24 cellular contexts compared by ENCODE assay signal in genomic region chr1:32926562-32926961, GRCh38. TPM values are rescaled to one million over a fixed set of nuclear protein-coding genes. Genes with fewer than 3 reads are reported as not detected.
DNase-seq lines count a peak whose midpoint lies in the region; ATAC-seq, FAIRE-seq and TF ChIP-seq lines count a peak whose summit lies in the region.
"Had no signal": no experiment of that assay in that cellular context is flagged by ENCODE, and none has a peak within 500 bp of the region (broad histone marks: within the 10 kb centered on the region; RNA-seq: fewer than 3 reads in every experiment).

No MANE protein-coding gene starts in this region.

- peak; percentile 32 for FAIRE-seq in H1 (lab: Jason Lieb, UNC)

- 43% methylated on average over 6 of the region's 6 CpGs; no CpG with 5 or more reads in 1 of the 2 experiments for WGBS in H1 (ENCODE audit: extremely low coverage in 1 of 2, insufficient coverage in 1 of 2, insufficient read length in 1 of 2, insufficient replicate concordance in 2 of 2, low coverage in 1 of 2, low lambda C conversion rate in 2 of 2, missing lambda C conversion rate in 1 of 2), 2 experiments
- WGBS in mesendoderm (ENCODE audit: extremely low coverage, insufficient coverage, low lambda C conversion rate), result no CpG with 5 or more reads among the region's 6 CpGs

- H3K18ac ChIP-seq in H1 (ENCODE audit: extremely low read depth, low read length) (no peak overlapping the region), mesendoderm (ENCODE audit: low read length) (no peak overlapping the region)

- TF ChIP-seq EP300 in H1 (IDR thresholded peaks at IDR 0.05; ENCODE audit: borderline replicate concordance in 1 of 2, low read depth in 2 of 2, low read length in 2 of 2), result no peak

- TF ChIP-seq RAD21 in H1 (IDR thresholded peaks at IDR 0.05 in 1 of 2, conservative IDR thresholded peaks at IDR 0.05 in 1 of 2; ENCODE audit: low read depth in 2 of 2, low read length in 2 of 2), result no peak

- H3K79me2 ChIP-seq in H1 (ENCODE audit: control insufficient read depth in 1 of 2, insufficient read depth in 2 of 2, low read length in 2 of 2) (no peaks in the 10 kb centered on the region), mesendoderm (ENCODE audit: control insufficient read depth, insufficient read depth, low read length) (no peaks in the 10 kb centered on the region)

- H4K8ac ChIP-seq in H1 (ENCODE audit: extremely low read depth, insufficient read depth, low read length) (no peak overlapping the region), mesendoderm (ENCODE audit: low read depth, low read length) (no peak overlapping the region)

- H3K27ac ChIP-seq in H1 (ENCODE audit: low read depth, low read length) (no peak overlapping the region), mesendoderm (ENCODE audit: low read depth, low read length) (no peak overlapping the region)
- H3K27ac ChIP-seq: 22Rv1 had no signal

- H3K27me3 Mint-ChIP-seq in activated T-cell treated with anti-CD3 and anti-CD28 coated beads, Interleukin-2, amount 50 U/mL, for 72 hours (ENCODE audit: low read depth), result peaks cover 54% of the 10 kb centered on the region
- H3K27me3 Mint-ChIP-seq in activated T-cell treated with anti-CD3 and anti-CD28 coated beads, Interleukin-2, amount 50 U/mL, for 4 hours (ENCODE audit: low read depth), result peaks cover 54% of the 10 kb centered on the region

- no peak overlapping the region for H2BK12ac ChIP-seq in H1 (ENCODE audit: low read depth, low read length)

- no peak overlapping the region for H2BK20ac ChIP-seq in H1 (ENCODE audit: low read length)

- peaks cover 12 to 52% (median 49%) of the 10 kb centered on the region in 4 experiments for H3K27me3 ChIP-seq in H1 (replicated peaks in 1 of 4; ENCODE audit: control insufficient read depth in 3 of 4, extremely low read depth in 1 of 4, insufficient read depth in 3 of 4, low read length in 3 of 4)
- H3K27me3 ChIP-seq in mesendoderm (ENCODE audit: insufficient read depth, low read length, poor library complexity), result peaks cover 10% of the 10 kb centered on the region
- H3K27me3 ChIP-seq: MG63, SJCRH30 had no signal

- H2BK120ac ChIP-seq in H1 (replicated peaks; ENCODE audit: low read depth, low read length) (no peak overlapping the region), mesendoderm (ENCODE audit: low read depth, low read length) (no peak overlapping the region)

- H2AFZ ChIP-seq in H1 (ENCODE audit: low read length), result no peak overlapping the region

- H3K36me3 Mint-ChIP-seq in activated T-cell treated with anti-CD3 and anti-CD28 coated beads, Interleukin-2, amount 50 U/mL, for 72 hours (ENCODE audit: insufficient read depth in 2 of 2), result peaks cover 3 to 4% of the 10 kb centered on the region in 2 donors
- H3K36me3 Mint-ChIP-seq in activated T-cell treated with anti-CD3 and anti-CD28 coated beads, Interleukin-2, amount 50 U/mL, for 4 hours (ENCODE audit: insufficient read depth), result no peaks in the 10 kb centered on the region

- H3K23ac ChIP-seq in H1 (ENCODE audit: insufficient read length), result no peak overlapping the region
- no peak overlapping the region for H3K23ac ChIP-seq in mesendoderm (ENCODE audit: low read length)

- H3K4ac ChIP-seq in H1 (replicated peaks; ENCODE audit: insufficient read length, low read depth, low read length) (no peak overlapping the region), mesendoderm (ENCODE audit: low read depth, low read length) (no peak overlapping the region)

- peaks cover 19% of the 10 kb centered on the region for H3K4me1 Mint-ChIP-seq in activated T-cell treated with anti-CD3 and anti-CD28 coated beads, Interleukin-2, amount 50 U/mL, for 72 hours (ENCODE audit: low read depth)
- peaks cover 23% of the 10 kb centered on the region for H3K4me1 Mint-ChIP-seq in activated T-cell treated with anti-CD3 and anti-CD28 coated beads, Interleukin-2, amount 50 U/mL, for 4 hours (ENCODE audit: low read depth)

- H4K91ac ChIP-seq in H1 (replicated peaks; ENCODE audit: insufficient read length, low read length), result no peak overlapping the region

- H3K14ac ChIP-seq in H1 (ENCODE audit: insufficient read length), result no peak overlapping the region

- peak overlapping the region in 2 of 4 experiments; percentile 51 to 56; a peak in 5 of 8 replicates for H3K4me3 ChIP-seq in H1 (ENCODE audit: extremely low read depth in 1 of 4, insufficient read depth in 2 of 4, low read depth in 3 of 4, low read length in 4 of 4)
- H3K4me3 ChIP-seq in mesendoderm (ENCODE audit: low read length), result no peak overlapping the region
- H3K4me3 ChIP-seq: MG63 had no signal

- POLR2A ChIA-PET in H1 (lab: Charles Lee; ENCODE audit: partially characterized antibody), result interaction anchor here (0.7 to 0.9 kb wide), 3 partner anchors 9 to 32 kb away, joined by 3 read pairs; no protein-coding TSS in a partner anchor

- DNase-seq in activated T-cell treated with anti-CD3 and anti-CD28 coated beads, Interleukin-2, amount 50 U/mL, for 72 hours, result no peak
- no peak for DNase-seq in activated T-cell treated with anti-CD3 and anti-CD28 coated beads, Interleukin-2, amount 50 U/mL, for 4 hours
- DNase-seq in H1 (ENCODE audit: low read depth in 1 of 2, low spot score in 2 of 2) (no peak), mesendoderm (peak; percentile 71), dedifferentiated amniotic fluid mesenchymal stem cell (ENCODE audit: extremely low spot score) (no peak)
- no peak for DNase-seq in stimulated activated naive CD4-positive, alpha-beta T cell (lab: John Stamatoyannopoulos, UW)
- DNase-seq: AML-193, DMS 273 treated with DMSO at 0.1 percent for 48 hours, DND-41, GDM1, IMR-90, Kasumi-1, MG63, NCI-H1048, NCI-H1436, NCI-H1930, NCI-H226, NCI-H526 had no signal

- no peak for ATAC-seq in activated T-cell treated with anti-CD3 and anti-CD28 coated beads, Interleukin-2, amount 50 U/mL, for 72 hours (replicated peaks in 1 of 2)
- no peak for ATAC-seq in activated T-cell treated with anti-CD3 and anti-CD28 coated beads, Interleukin-2, amount 50 U/mL, for 4 hours
- no peak for ATAC-seq in GM18870 (IDR thresholded peaks at IDR 0.05; ENCODE audit: unreplicated experiment)
- no peak for ATAC-seq in HG03196 (IDR thresholded peaks at IDR 0.05; ENCODE audit: unreplicated experiment)
- ATAC-seq: Panc1 had no signal

- H3K4me1 ChIP-seq in H1 (replicated peaks in 1 of 4; ENCODE audit: control insufficient read depth in 3 of 4, insufficient read depth in 4 of 4, low read length in 3 of 4) (peaks cover 0 to 4% (median 2%) of the 10 kb centered on the region in 4 experiments; a peak in 5 of 7 replicates), mesendoderm (ENCODE audit: control insufficient read depth, low read depth, low read length) (no peaks in the 10 kb centered on the region)

- H3K4me3 Mint-ChIP-seq in activated T-cell treated with anti-CD3 and anti-CD28 coated beads, Interleukin-2, amount 50 U/mL, for 72 hours, result no peak overlapping the region
- no peak overlapping the region for H3K4me3 Mint-ChIP-seq in activated T-cell treated with anti-CD3 and anti-CD28 coated beads, Interleukin-2, amount 50 U/mL, for 4 hours

- H2BK15ac ChIP-seq in H1 (ENCODE audit: low read length), result no peak overlapping the region
- no peak overlapping the region for H2BK15ac ChIP-seq in mesendoderm (replicated peaks; ENCODE audit: low read depth)

- peak overlapping the region; percentile 23 for H3K27ac Mint-ChIP-seq in activated T-cell treated with anti-CD3 and anti-CD28 coated beads, Interleukin-2, amount 50 U/mL, for 72 hours
- H3K27ac Mint-ChIP-seq: CD14-positive monocyte had no signal

- H2AK5ac ChIP-seq in H1 (ENCODE audit: low read depth, low read length) (no peak overlapping the region), mesendoderm (ENCODE audit: low read length) (no peak overlapping the region)

- H4K5ac ChIP-seq in H1 (ENCODE audit: insufficient read length, low read depth, low read length) (no peak overlapping the region), mesendoderm (ENCODE audit: low read length) (no peak overlapping the region)

- H3K23me2 ChIP-seq in H1 (ENCODE audit: low read depth, low read length), result peaks cover 11% of the 10 kb centered on the region; the same call in 1 of the 2 replicates

- H4K20me1 ChIP-seq in H1 (replicated peaks in 1 of 2; ENCODE audit: control insufficient read depth in 1 of 2, insufficient read depth in 2 of 2, low read length in 2 of 2), result no peaks in the 10 kb centered on the region

- no peak for TF ChIP-seq POLR2A in H1 (IDR thresholded peaks at IDR 0.05; ENCODE audit: control extremely low read depth in 1 of 2, low read depth in 2 of 2, low read length in 2 of 2)

- H3K9me3 Mint-ChIP-seq in activated T-cell treated with anti-CD3 and anti-CD28 coated beads, Interleukin-2, amount 50 U/mL, for 72 hours, result peaks cover 0 to 2% of the 10 kb centered on the region in 2 donors
- no peaks in the 10 kb centered on the region for H3K9me3 Mint-ChIP-seq in activated T-cell treated with anti-CD3 and anti-CD28 coated beads, Interleukin-2, amount 50 U/mL, for 4 hours

- H3K56ac ChIP-seq in H1 (replicated peaks; ENCODE audit: insufficient read length, low read depth, low read length) (no peak overlapping the region), mesendoderm (ENCODE audit: low read length) (no peak overlapping the region)

- H3K79me1 ChIP-seq in H1 (ENCODE audit: low read depth, low read length) (no peaks in the 10 kb centered on the region), mesendoderm (ENCODE audit: low read length) (no peaks in the 10 kb centered on the region)

- TF ChIP-seq CTCF in H1 (IDR thresholded peaks at IDR 0.05; ENCODE audit: control extremely low read depth in 1 of 3, insufficient read depth in 1 of 3, low read depth in 1 of 3, low read length in 3 of 3), result no peak

- H2BK5ac ChIP-seq in H1 (ENCODE audit: low read depth, low read length) (no peak overlapping the region), mesendoderm (ENCODE audit: low read length) (no peak overlapping the region)

- CTCF ChIA-PET in H1 (lab: Charles Lee; ENCODE audit: partially characterized antibody), result interaction anchor here (0.8 to 2.6 kb wide), 5 partner anchors 14 to 101 kb away, joined by 3 to 11 read pairs (median 7); no protein-coding TSS in a partner anchor

- H3K4me2 ChIP-seq in H1 (ENCODE audit: insufficient read depth in 1 of 2, low read depth in 2 of 2, low read length in 2 of 2) (peak overlapping the region; percentile 47 to 92; a peak in 3 of 4 replicates), mesendoderm (ENCODE audit: low read length) (no peak overlapping the region)

- H3K9ac ChIP-seq in H1 (replicated peaks in 1 of 4; ENCODE audit: extremely low read depth in 1 of 4, low read depth in 3 of 4, low read length in 3 of 4) (no peak overlapping the region), mesendoderm (ENCODE audit: low read length) (no peak overlapping the region)

- H3K36me3 ChIP-seq in H1 (ENCODE audit: control insufficient read depth in 2 of 4, insufficient read depth in 4 of 4, low read length in 3 of 4), result no peaks in the 10 kb centered on the region
- no peaks in the 10 kb centered on the region for H3K36me3 ChIP-seq in mesendoderm (ENCODE audit: control insufficient read depth, insufficient read depth, low read length)
- H3K36me3 ChIP-seq: MG63, SJCRH30 had no signal

- no peaks in the 10 kb centered on the region for H3K9me3 ChIP-seq in H1 (ENCODE audit: insufficient read depth in 2 of 2, low read depth in 1 of 2, low read length in 1 of 2)
- H3K9me3 ChIP-seq: MG63, SJCRH30 had no signal

RNA-seq across cellular contexts. Expression of gene TMEM54, which starts 25.4 kb away (rescaled TPM):
- total RNA-seq in activated T-cell treated with anti-CD3 and anti-CD28 coated beads, Interleukin-2, amount 50 U/mL, for 72 hours, result 1 to 10 TPM; 1.4 to 2.0 TPM
- total RNA-seq in activated T-cell treated with anti-CD3 and anti-CD28 coated beads, Interleukin-2, amount 50 U/mL, for 4 hours, result under 1 TPM; 0.61 to 0.89 (median 0.87) TPM
- 7.3 and 9.5 TPM in 2 replicates for total RNA-seq in H1 (2021; fragmentation: NEBNext Ultra II Directional; extraction: Animal tissue kit (Norgen Biotek cat#: 25700))
- 58.7 and 85.7 TPM in 2 replicates for polyA plus RNA-seq in H1 (2011; rRNA removed)
- 45.9 TPM for polyA plus RNA-seq in H1 (2011; cell fraction: cytosol; rRNA removed)
- 40.0 TPM for polyA plus RNA-seq in H1 (2011; cell fraction: nucleus; rRNA removed)
- polyA plus RNA-seq in H1 (2012, experiment 1 of 2), result 8.6 to 23.6 TPM (median 17.8 TPM) in 4 replicates
- 19.8 TPM for polyA plus RNA-seq in H1 (2012, experiment 2 of 2)
- polyA plus RNA-seq in H1 (2013, experiment 1 of 2), result 8.6 TPM
- polyA plus RNA-seq in H1 (2013, experiment 2 of 2), result 9.0 TPM
- polyA minus RNA-seq in H1 (2011; rRNA and poly(A)+ RNA removed), result 9.8 TPM in 2 replicates
- 10.6 TPM for polyA minus RNA-seq in H1 (2011; cell fraction: cytosol; rRNA and poly(A)+ RNA removed)
- polyA minus RNA-seq in H1 (2011; cell fraction: nucleus; rRNA and poly(A)+ RNA removed), result 6.2 TPM
- 8.4 TPM for polyA plus RNA-seq in mesendoderm (2013, experiment 1 of 2)
- polyA plus RNA-seq in mesendoderm (2013, experiment 2 of 2), result 8.0 TPM
- polyA plus RNA-seq: CD14-positive monocyte had no signal

RNA-seq across cellular contexts. Expression of gene RNF19B, which starts 38.0 kb away (rescaled TPM):
- 100 to 1,000 TPM in 1 of 2 donors, 10 to 100 TPM in 1; 99.9 to 148 TPM for total RNA-seq in activated T-cell treated with anti-CD3 and anti-CD28 coated beads, Interleukin-2, amount 50 U/mL, for 72 hours
- 10 to 100 TPM; 21.4 to 32.9 (median 23.9) TPM for total RNA-seq in activated T-cell treated with anti-CD3 and anti-CD28 coated beads, Interleukin-2, amount 50 U/mL, for 4 hours
- 10.4 and 11.2 TPM in 2 replicates for total RNA-seq in H1 (2021; fragmentation: NEBNext Ultra II Directional; extraction: Animal tissue kit (Norgen Biotek cat#: 25700))
- polyA plus RNA-seq in H1 (2011; rRNA removed), result 9.2 and 9.8 TPM in 2 replicates
- polyA plus RNA-seq in H1 (2011; cell fraction: cytosol; rRNA removed), result 10.5 TPM
- polyA plus RNA-seq in H1 (2011; cell fraction: nucleus; rRNA removed), result 7.4 TPM
- 9.1 to 12.2 TPM (median 11.8 TPM) in 4 replicates for polyA plus RNA-seq in H1 (2012, experiment 1 of 2)
- polyA plus RNA-seq in H1 (2012, experiment 2 of 2), result 9.2 TPM
- 5.0 TPM for polyA plus RNA-seq in H1 (2013, experiment 1 of 2)
- polyA plus RNA-seq in H1 (2013, experiment 2 of 2), result 5.2 TPM
- polyA minus RNA-seq in H1 (2011; rRNA and poly(A)+ RNA removed), result 15.3 and 17.4 TPM in 2 replicates
- 9.8 TPM for polyA minus RNA-seq in H1 (2011; cell fraction: cytosol; rRNA and poly(A)+ RNA removed)
- 9.0 TPM for polyA minus RNA-seq in H1 (2011; cell fraction: nucleus; rRNA and poly(A)+ RNA removed)
- 6.6 TPM for polyA plus RNA-seq in mesendoderm (2013, experiment 1 of 2)
- 7.1 TPM for polyA plus RNA-seq in mesendoderm (2013, experiment 2 of 2)

RNA-seq across cellular contexts. Expression of gene HPCA, which starts 40.3 kb away (rescaled TPM):
- under 1 TPM in 1 of 2 donors, not detected in 1; 0.36 TPM for total RNA-seq in activated T-cell treated with anti-CD3 and anti-CD28 coated beads, Interleukin-2, amount 50 U/mL, for 72 hours
- not detected for total RNA-seq in activated T-cell treated with anti-CD3 and anti-CD28 coated beads, Interleukin-2, amount 50 U/mL, for 4 hours
- total RNA-seq in H1 (2021; fragmentation: NEBNext Ultra II Directional; extraction: Animal tissue kit (Norgen Biotek cat#: 25700)), result 0.84 and 1.4 TPM in 2 replicates
- polyA plus RNA-seq in H1 (2011; rRNA removed), result 0.70 and 0.78 TPM in 2 replicates
- 0.70 TPM for polyA plus RNA-seq in H1 (2011; cell fraction: cytosol; rRNA removed)
- polyA plus RNA-seq in H1 (2011; cell fraction: nucleus; rRNA removed), result 4.6 TPM
- 1.2 to 2.0 TPM (median 1.4 TPM) in 4 replicates for polyA plus RNA-seq in H1 (2012, experiment 1 of 2)
- polyA plus RNA-seq in H1 (2012, experiment 2 of 2), result 3.1 TPM
- polyA plus RNA-seq in H1 (2013, experiment 1 of 2), result 2.2 TPM
- 2.9 TPM for polyA plus RNA-seq in H1 (2013, experiment 2 of 2)
- 0.49 and 0.60 TPM in 2 replicates for polyA minus RNA-seq in H1 (2011; rRNA and poly(A)+ RNA removed)
- not detected for polyA minus RNA-seq in H1 (2011; cell fraction: cytosol; rRNA and poly(A)+ RNA removed)
- polyA minus RNA-seq in H1 (2011; cell fraction: nucleus; rRNA and poly(A)+ RNA removed), result 3.9 TPM
- polyA plus RNA-seq in mesendoderm (2013, experiment 1 of 2), result 0.58 TPM
- polyA plus RNA-seq in mesendoderm (2013, experiment 2 of 2), result 0.95 TPM
- total RNA-seq: IMR-90, SJCRH30 had no signal
- polyA plus RNA-seq: CD14-positive monocyte had no signal

RNA-seq across cellular contexts. Expression of gene FNDC5, which starts 55.9 kb away (rescaled TPM):
- total RNA-seq in activated T-cell treated with anti-CD3 and anti-CD28 coated beads, Interleukin-2, amount 50 U/mL, for 72 hours, result not detected
- total RNA-seq in activated T-cell treated with anti-CD3 and anti-CD28 coated beads, Interleukin-2, amount 50 U/mL, for 4 hours, result not detected
- total RNA-seq in H1 (2021; fragmentation: NEBNext Ultra II Directional; extraction: Animal tissue kit (Norgen Biotek cat#: 25700)), result 0.94 and 2.0 TPM in 2 replicates
- polyA plus RNA-seq in H1 (2011; rRNA removed), result 1.8 and 3.2 TPM in 2 replicates
- polyA plus RNA-seq in H1 (2011; cell fraction: cytosol; rRNA removed), result 3.3 TPM
- polyA plus RNA-seq in H1 (2011; cell fraction: nucleus; rRNA removed), result 6.4 TPM
- polyA plus RNA-seq in H1 (2012, experiment 1 of 2), result 2.3 to 4.0 TPM (median 3.0 TPM) in 4 replicates
- 1.0 TPM for polyA plus RNA-seq in H1 (2012, experiment 2 of 2)
- polyA plus RNA-seq in H1 (2013, experiment 1 of 2), result 3.2 TPM
- polyA plus RNA-seq in H1 (2013, experiment 2 of 2), result 2.1 TPM
- 1.9 and 2.2 TPM in 2 replicates for polyA minus RNA-seq in H1 (2011; rRNA and poly(A)+ RNA removed)
- not detected for polyA minus RNA-seq in H1 (2011; cell fraction: cytosol; rRNA and poly(A)+ RNA removed)
- polyA minus RNA-seq in H1 (2011; cell fraction: nucleus; rRNA and poly(A)+ RNA removed), result 1.3 TPM
- polyA plus RNA-seq in mesendoderm (2013, experiment 1 of 2), result 0.63 TPM
- 0.84 TPM for polyA plus RNA-seq in mesendoderm (2013, experiment 2 of 2)
- polyA plus RNA-seq: CD14-positive monocyte had no signal
